In genomic region chr1:228083871-228084278, GRCh38 we compare ENCODE assay signal across 8 cellular contexts. TPM values are rescaled to one million over a fixed set of nuclear protein-coding genes. Genes with fewer than 3 reads are reported as not detected.
A peak's percentile ranks its signal among the peaks of the same experiment; 100 is the strongest.
DNase-seq lines count a peak whose midpoint lies in the region; ATAC-seq, FAIRE-seq and TF ChIP-seq lines count a peak whose summit lies in the region.

No MANE protein-coding gene starts in this region.

- H3K4me1 ChIP-seq in endodermal cell (ENCODE audit: control insufficient read depth, insufficient read depth, low read length): peaks cover 28% of the 10 kb centered on the region

- H3K4me1 Mint-ChIP-seq in endodermal cell: peaks cover 47% of the 10 kb centered on the region
- peaks cover 38 to 70% (median 67%) of the 10 kb centered on the region in 4 donors for H3K4me1 Mint-ChIP-seq in naive thymus-derived CD8-positive, alpha-beta T cell

- no peak for TF ChIP-seq CTCF in endodermal cell (conservative IDR thresholded peaks at IDR 0.05)

- no peak for ATAC-seq in naive thymus-derived CD8-positive, alpha-beta T cell
- no peak for ATAC-seq in HG03095 (IDR thresholded peaks at IDR 0.05; ENCODE audit: unreplicated experiment)

- no peaks in the 10 kb centered on the region for H3K9me3 Mint-ChIP-seq in endodermal cell
- no peaks in the 10 kb centered on the region for H3K9me3 Mint-ChIP-seq in naive thymus-derived CD8-positive, alpha-beta T cell

- no peak overlapping the region for H3K27ac ChIP-seq in endodermal cell (ENCODE audit: low read depth, low read length)

- peak overlapping the region; percentile 96 for H3K4me3 ChIP-seq in endodermal cell (ENCODE audit: low read length)

- peak overlapping the region; percentile 99 for H3K4me3 Mint-ChIP-seq in endodermal cell
- H3K4me3 Mint-ChIP-seq in naive thymus-derived CD8-positive, alpha-beta T cell: peak overlapping the region; percentile 88 to 96 (median 94)

- DNase-seq in COLO668 (lab: John Stamatoyannopoulos, UW; ENCODE audit: unreplicated experiment) (peak; percentile 28), OCI-M1 (lab: John Stamatoyannopoulos, UW) (peak; percentile 62), endodermal cell (no peak), RCC 7860 (ENCODE audit: low spot score) (no peak), AG20443 (ENCODE audit: low spot score) (no peak), COR-L47 (lab: John Stamatoyannopoulos, UW) (no peak)
- DNase-seq in naive thymus-derived CD8-positive, alpha-beta T cell: no peak

- H3K27me3 ChIP-seq in endodermal cell (ENCODE audit: control insufficient read depth, insufficient read depth, low read length, poor library complexity, severe bottlenecking): no peaks in the 10 kb centered on the region

- peak overlapping the region; percentile 100 for H3K27ac Mint-ChIP-seq in endodermal cell
- peak overlapping the region; percentile 81 to 99 (median 98) for H3K27ac Mint-ChIP-seq in naive thymus-derived CD8-positive, alpha-beta T cell

- H3K9me3 ChIP-seq in endodermal cell (ENCODE audit: control insufficient read depth, low read length): no peaks in the 10 kb centered on the region

- H3K36me3 Mint-ChIP-seq in endodermal cell (ENCODE audit: low read depth): peaks cover 25% of the 10 kb centered on the region
- H3K36me3 Mint-ChIP-seq in naive thymus-derived CD8-positive, alpha-beta T cell: peaks cover 0 to 19% (median 0%) of the 10 kb centered on the region in 3 donors

- 10 to 21% methylated on average over 13 to 17 of the region's 17 CpGs for WGBS in endodermal cell (ENCODE audit: insufficient coverage in 1 of 2, insufficient read length in 1 of 2), 2 experiments

- peaks cover 34% of the 10 kb centered on the region for H3K36me3 ChIP-seq in endodermal cell (ENCODE audit: control insufficient read depth, insufficient read depth, low read length)

- peaks cover 3% of the 10 kb centered on the region for H3K27me3 Mint-ChIP-seq in endodermal cell (ENCODE audit: insufficient read depth)
- H3K27me3 Mint-ChIP-seq in naive thymus-derived CD8-positive, alpha-beta T cell: no peaks in the 10 kb centered on the region

- H3K9ac ChIP-seq in endodermal cell (ENCODE audit: extremely low read depth, low read length, poor library complexity, severe bottlenecking): peak overlapping the region; percentile 99

- no peak for FAIRE-seq in RCC 7860 (lab: Jason Lieb, UNC)

- POLR2A ChIA-PET in naive thymus-derived CD8-positive, alpha-beta T cell (lab: Charles Lee): interaction anchor here (1.6 to 3.6 kb wide), 2 partner anchors 23 to 26 kb away, joined by 5 to 30 read pairs; partner anchors contain the start of gene MRPL55

RNA-seq across cellular contexts. Expression of gene ARF1, which starts 1.4 kb away (rescaled TPM):
- total RNA-seq in endodermal cell: 100 to 1,000 TPM; 322 to 372 TPM
- polyA plus RNA-seq in endodermal cell (2013, experiment 1 of 2): 397 TPM
- 397 TPM for polyA plus RNA-seq in endodermal cell (2013, experiment 2 of 2)
- 100 to 1,000 TPM; 201 to 203 TPM for total RNA-seq in naive thymus-derived CD8-positive, alpha-beta T cell
- polyA plus RNA-seq in naive thymus-derived CD8-positive, alpha-beta T cell: 100 to 1,000 TPM; 332 to 385 (median 368) TPM

RNA-seq across cellular contexts. Expression of gene C1orf35, which starts 19.2 kb away (rescaled TPM):
- total RNA-seq in endodermal cell: 10 to 100 TPM; 31.6 to 34.0 TPM
- 27.6 TPM for polyA plus RNA-seq in endodermal cell (2013, experiment 1 of 2)
- polyA plus RNA-seq in endodermal cell (2013, experiment 2 of 2): 24.7 TPM
- 10 to 100 TPM; 26.0 to 28.1 TPM for total RNA-seq in naive thymus-derived CD8-positive, alpha-beta T cell
- polyA plus RNA-seq in naive thymus-derived CD8-positive, alpha-beta T cell: 10 to 100 TPM; 12.9 to 25.6 (median 20.0) TPM

RNA-seq across cellular contexts. Expression of gene MRPL55, which starts 25.2 kb away (rescaled TPM):
- total RNA-seq in endodermal cell: 10 to 100 TPM; 57.6 to 66.7 TPM
- polyA plus RNA-seq in endodermal cell (2013, experiment 1 of 2): 72.3 TPM
- polyA plus RNA-seq in endodermal cell (2013, experiment 2 of 2): 52.9 TPM
- total RNA-seq in naive thymus-derived CD8-positive, alpha-beta T cell: 10 to 100 TPM; 61.9 to 64.8 TPM
- 100 to 1,000 TPM in 2 of 3 donors, 10 to 100 TPM in 1; 96.9 to 130 (median 103) TPM for polyA plus RNA-seq in naive thymus-derived CD8-positive, alpha-beta T cell

RNA-seq across cellular contexts. Expression of gene GUK1, which starts 56.2 kb away (rescaled TPM):
- 100 to 1,000 TPM; 110 to 112 TPM for total RNA-seq in endodermal cell
- 121 TPM for polyA plus RNA-seq in endodermal cell (2013, experiment 1 of 2)
- 115 TPM for polyA plus RNA-seq in endodermal cell (2013, experiment 2 of 2)
- total RNA-seq in naive thymus-derived CD8-positive, alpha-beta T cell: 100 to 1,000 TPM; 189 to 202 TPM
- 100 to 1,000 TPM; 369 to 466 (median 374) TPM for polyA plus RNA-seq in naive thymus-derived CD8-positive, alpha-beta T cell

Comparison
In these comparisons a context has a peak if more than half of its experiments do, and no peak if none do; other contexts are left out.
1. DNase-seq: peak in COLO668 (single experiment) and OCI-M1 (single experiment); none in endodermal cell (single experiment), naive thymus-derived CD8-positive, alpha-beta T cell (0 of 10), RCC 7860 (single experiment), AG20443 (single experiment) and COR-L47 (single experiment).